ENCODE assay signal across 8 cellular contexts in the genomic region with DNA sequence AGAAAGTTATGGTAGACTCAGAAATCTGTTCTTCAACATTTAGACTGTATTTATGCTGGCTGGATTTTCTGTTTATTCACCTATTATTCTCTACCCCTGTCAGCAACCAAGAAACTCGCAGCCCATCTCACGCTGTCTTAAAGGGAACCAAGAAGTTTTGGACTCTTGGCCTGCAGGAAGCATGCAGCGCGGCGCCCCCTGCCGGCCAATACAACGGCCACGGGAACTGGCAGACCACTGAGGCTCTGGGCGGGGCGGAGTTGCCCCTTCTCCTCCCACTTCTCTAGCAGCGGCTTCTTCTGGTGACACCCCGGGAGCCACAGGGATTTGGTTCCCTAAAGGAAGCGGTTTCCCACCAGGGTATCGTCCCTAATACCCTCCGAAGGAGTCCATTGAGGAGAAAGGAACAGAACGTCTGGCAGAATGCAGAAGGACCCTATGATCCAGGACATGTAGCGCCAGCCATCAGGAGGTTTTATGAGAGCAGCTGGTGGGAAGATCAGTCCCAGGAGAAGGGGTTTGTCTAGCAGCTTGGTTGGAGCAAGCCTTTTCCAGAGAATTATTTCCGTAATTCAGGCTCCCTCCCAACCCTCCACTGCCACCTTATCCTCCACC. TPM values are rescaled to one million over a fixed set of nuclear protein-coding genes. Genes with fewer than 3 reads are reported as not detected.
DNase-seq lines count a peak whose midpoint lies in the region; ATAC-seq and TF ChIP-seq lines count a peak whose summit lies in the region.

No MANE protein-coding gene starts in this region.

- ATAC-seq in WTC11 (peak; percentile 98), HG03521 (IDR thresholded peaks at IDR 0.05; ENCODE audit: unreplicated experiment) (no peak), GM19328 (IDR thresholded peaks at IDR 0.05; ENCODE audit: unreplicated experiment) (no peak)

- no peak overlapping the region for H3K27ac Mint-ChIP-seq in WTC11

- H3K36me3 Mint-ChIP-seq in WTC11, result no peaks in the 10 kb centered on the region

- CTCF ChIA-PET in WTC11 (lab: Charles Lee), result interaction anchor here (0.5 to 2.4 kb wide), 6 partner anchors 26 to 116 kb away, joined by 3 to 16 read pairs (median 6); no protein-coding TSS in a partner anchor

- peaks cover 16% of the 10 kb centered on the region for H3K27me3 Mint-ChIP-seq in WTC11 (ENCODE audit: low read depth)

- DNase-seq in 8988T, result peak; percentile 15
- peak; percentile 28 for DNase-seq in GM13976 (ENCODE audit: low spot score)
- peak; percentile 90 for DNase-seq in WTC11 (ENCODE audit: low spot score)
- DNase-seq in germinal center (ENCODE audit: low spot score), result peak; percentile 59
- peak; percentile 42 for DNase-seq in stimulated activated CD4-positive, alpha-beta T cell treated with anti-CD3 and anti-CD28 coated beads, Interleukin-1b, Interleukin-23, amount 100 ng/mL, for 48 hours
- no peak for DNase-seq in MV-4-11 (lab: John Stamatoyannopoulos, UW)

- H3K9me3 Mint-ChIP-seq in WTC11, result peaks cover 6% of the 10 kb centered on the region; the same call in 1 of the 2 replicates

- H3K4me3 Mint-ChIP-seq in WTC11, result peak overlapping the region; percentile 54

- TF ChIP-seq CTCF in GM13976 (IDR thresholded peaks at IDR 0.05; ENCODE audit: borderline replicate concordance, control extremely low read depth, extremely low read depth, insufficient read depth, missing control alignments) (peak; percentile 37), WTC11 (IDR thresholded peaks at IDR 0.05) (peak; percentile 89)

- H3K4me1 Mint-ChIP-seq in WTC11, result peaks cover 10% of the 10 kb centered on the region

- POLR2A ChIA-PET in WTC11 (lab: Charles Lee), result no interaction called here

- in situ Hi-C loops in GM13976 (cut with MboI; ENCODE audit: low sequenced_read_pairs, unreplicated experiment), result no loop called here

TF ChIP-seq in WTC11, 78 proteins besides CTCF, POLR2A, EP300 and RAD21 (continues in another document):
- TF ChIP-seq, protein P1, sequence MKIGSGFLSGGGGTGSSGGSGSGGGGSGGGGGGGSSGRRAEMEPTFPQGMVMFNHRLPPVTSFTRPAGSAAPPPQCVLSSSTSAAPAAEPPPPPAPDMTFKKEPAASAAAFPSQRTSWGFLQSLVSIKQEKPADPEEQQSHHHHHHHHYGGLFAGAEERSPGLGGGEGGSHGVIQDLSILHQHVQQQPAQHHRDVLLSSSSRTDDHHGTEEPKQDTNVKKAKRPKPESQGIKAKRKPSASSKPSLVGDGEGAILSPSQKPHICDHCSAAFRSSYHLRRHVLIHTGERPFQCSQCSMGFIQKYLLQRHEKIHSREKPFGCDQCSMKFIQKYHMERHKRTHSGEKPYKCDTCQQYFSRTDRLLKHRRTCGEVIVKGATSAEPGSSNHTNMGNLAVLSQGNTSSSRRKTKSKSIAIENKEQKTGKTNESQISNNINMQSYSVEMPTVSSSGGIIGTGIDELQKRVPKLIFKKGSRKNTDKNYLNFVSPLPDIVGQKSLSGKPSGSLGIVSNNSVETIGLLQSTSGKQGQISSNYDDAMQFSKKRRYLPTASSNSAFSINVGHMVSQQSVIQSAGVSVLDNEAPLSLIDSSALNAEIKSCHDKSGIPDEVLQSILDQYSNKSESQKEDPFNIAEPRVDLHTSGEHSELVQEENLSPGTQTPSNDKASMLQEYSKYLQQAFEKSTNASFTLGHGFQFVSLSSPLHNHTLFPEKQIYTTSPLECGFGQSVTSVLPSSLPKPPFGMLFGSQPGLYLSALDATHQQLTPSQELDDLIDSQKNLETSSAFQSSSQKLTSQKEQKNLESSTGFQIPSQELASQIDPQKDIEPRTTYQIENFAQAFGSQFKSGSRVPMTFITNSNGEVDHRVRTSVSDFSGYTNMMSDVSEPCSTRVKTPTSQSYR (CRISPR knock-in tag; IDR thresholded peaks at IDR 0.05), result no peak
- TF ChIP-seq, protein P2, sequence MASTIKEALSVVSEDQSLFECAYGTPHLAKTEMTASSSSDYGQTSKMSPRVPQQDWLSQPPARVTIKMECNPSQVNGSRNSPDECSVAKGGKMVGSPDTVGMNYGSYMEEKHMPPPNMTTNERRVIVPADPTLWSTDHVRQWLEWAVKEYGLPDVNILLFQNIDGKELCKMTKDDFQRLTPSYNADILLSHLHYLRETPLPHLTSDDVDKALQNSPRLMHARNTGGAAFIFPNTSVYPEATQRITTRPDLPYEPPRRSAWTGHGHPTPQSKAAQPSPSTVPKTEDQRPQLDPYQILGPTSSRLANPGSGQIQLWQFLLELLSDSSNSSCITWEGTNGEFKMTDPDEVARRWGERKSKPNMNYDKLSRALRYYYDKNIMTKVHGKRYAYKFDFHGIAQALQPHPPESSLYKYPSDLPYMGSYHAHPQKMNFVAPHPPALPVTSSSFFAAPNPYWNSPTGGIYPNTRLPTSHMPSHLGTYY (CRISPR knock-in tag; IDR thresholded peaks at IDR 0.05), result no peak
- TF ChIP-seq, protein P3, sequence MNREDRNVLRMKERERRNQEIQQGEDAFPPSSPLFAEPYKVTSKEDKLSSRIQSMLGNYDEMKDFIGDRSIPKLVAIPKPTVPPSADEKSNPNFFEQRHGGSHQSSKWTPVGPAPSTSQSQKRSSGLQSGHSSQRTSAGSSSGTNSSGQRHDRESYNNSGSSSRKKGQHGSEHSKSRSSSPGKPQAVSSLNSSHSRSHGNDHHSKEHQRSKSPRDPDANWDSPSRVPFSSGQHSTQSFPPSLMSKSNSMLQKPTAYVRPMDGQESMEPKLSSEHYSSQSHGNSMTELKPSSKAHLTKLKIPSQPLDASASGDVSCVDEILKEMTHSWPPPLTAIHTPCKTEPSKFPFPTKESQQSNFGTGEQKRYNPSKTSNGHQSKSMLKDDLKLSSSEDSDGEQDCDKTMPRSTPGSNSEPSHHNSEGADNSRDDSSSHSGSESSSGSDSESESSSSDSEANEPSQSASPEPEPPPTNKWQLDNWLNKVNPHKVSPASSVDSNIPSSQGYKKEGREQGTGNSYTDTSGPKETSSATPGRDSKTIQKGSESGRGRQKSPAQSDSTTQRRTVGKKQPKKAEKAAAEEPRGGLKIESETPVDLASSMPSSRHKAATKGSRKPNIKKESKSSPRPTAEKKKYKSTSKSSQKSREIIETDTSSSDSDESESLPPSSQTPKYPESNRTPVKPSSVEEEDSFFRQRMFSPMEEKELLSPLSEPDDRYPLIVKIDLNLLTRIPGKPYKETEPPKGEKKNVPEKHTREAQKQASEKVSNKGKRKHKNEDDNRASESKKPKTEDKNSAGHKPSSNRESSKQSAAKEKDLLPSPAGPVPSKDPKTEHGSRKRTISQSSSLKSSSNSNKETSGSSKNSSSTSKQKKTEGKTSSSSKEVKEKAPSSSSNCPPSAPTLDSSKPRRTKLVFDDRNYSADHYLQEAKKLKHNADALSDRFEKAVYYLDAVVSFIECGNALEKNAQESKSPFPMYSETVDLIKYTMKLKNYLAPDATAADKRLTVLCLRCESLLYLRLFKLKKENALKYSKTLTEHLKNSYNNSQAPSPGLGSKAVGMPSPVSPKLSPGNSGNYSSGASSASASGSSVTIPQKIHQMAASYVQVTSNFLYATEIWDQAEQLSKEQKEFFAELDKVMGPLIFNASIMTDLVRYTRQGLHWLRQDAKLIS (CRISPR knock-in tag; IDR thresholded peaks at IDR 0.05; ENCODE audit: borderline replicate concordance), result no peak
- TF ChIP-seq, protein P4, sequence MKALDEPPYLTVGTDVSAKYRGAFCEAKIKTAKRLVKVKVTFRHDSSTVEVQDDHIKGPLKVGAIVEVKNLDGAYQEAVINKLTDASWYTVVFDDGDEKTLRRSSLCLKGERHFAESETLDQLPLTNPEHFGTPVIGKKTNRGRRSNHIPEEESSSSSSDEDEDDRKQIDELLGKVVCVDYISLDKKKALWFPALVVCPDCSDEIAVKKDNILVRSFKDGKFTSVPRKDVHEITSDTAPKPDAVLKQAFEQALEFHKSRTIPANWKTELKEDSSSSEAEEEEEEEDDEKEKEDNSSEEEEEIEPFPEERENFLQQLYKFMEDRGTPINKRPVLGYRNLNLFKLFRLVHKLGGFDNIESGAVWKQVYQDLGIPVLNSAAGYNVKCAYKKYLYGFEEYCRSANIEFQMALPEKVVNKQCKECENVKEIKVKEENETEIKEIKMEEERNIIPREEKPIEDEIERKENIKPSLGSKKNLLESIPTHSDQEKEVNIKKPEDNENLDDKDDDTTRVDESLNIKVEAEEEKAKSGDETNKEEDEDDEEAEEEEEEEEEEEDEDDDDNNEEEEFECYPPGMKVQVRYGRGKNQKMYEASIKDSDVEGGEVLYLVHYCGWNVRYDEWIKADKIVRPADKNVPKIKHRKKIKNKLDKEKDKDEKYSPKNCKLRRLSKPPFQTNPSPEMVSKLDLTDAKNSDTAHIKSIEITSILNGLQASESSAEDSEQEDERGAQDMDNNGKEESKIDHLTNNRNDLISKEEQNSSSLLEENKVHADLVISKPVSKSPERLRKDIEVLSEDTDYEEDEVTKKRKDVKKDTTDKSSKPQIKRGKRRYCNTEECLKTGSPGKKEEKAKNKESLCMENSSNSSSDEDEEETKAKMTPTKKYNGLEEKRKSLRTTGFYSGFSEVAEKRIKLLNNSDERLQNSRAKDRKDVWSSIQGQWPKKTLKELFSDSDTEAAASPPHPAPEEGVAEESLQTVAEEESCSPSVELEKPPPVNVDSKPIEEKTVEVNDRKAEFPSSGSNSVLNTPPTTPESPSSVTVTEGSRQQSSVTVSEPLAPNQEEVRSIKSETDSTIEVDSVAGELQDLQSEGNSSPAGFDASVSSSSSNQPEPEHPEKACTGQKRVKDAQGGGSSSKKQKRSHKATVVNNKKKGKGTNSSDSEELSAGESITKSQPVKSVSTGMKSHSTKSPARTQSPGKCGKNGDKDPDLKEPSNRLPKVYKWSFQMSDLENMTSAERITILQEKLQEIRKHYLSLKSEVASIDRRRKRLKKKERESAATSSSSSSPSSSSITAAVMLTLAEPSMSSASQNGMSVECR (CRISPR knock-in tag; IDR thresholded peaks at IDR 0.05; ENCODE audit: borderline replicate concordance), result no peak
- TF ChIP-seq JAZF1 (CRISPR knock-in tag; IDR thresholded peaks at IDR 0.05), result no peak
- TF ChIP-seq NFATC4 (CRISPR knock-in tag; IDR thresholded peaks at IDR 0.05), result no peak
- TF ChIP-seq, protein P5, sequence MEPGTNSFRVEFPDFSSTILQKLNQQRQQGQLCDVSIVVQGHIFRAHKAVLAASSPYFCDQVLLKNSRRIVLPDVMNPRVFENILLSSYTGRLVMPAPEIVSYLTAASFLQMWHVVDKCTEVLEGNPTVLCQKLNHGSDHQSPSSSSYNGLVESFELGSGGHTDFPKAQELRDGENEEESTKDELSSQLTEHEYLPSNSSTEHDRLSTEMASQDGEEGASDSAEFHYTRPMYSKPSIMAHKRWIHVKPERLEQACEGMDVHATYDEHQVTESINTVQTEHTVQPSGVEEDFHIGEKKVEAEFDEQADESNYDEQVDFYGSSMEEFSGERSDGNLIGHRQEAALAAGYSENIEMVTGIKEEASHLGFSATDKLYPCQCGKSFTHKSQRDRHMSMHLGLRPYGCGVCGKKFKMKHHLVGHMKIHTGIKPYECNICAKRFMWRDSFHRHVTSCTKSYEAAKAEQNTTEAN (CRISPR knock-in tag; IDR thresholded peaks at IDR 0.05), result no peak

RNA-seq across cellular contexts. Expression of a gene that starts 21.0 kb away (rescaled TPM):
- not detected in 3 replicates for total RNA-seq in WTC11 (2021)

RNA-seq across cellular contexts. Expression of a gene that starts 43.1 kb away (rescaled TPM):
- not detected in 3 replicates for total RNA-seq in WTC11 (2021)

RNA-seq across cellular contexts. Expression of a gene that starts 55.5 kb away (rescaled TPM):
- total RNA-seq in WTC11 (2021), result 79.5 to 98.1 TPM (median 90.8 TPM) in 3 replicates
